8 cellular contexts compared by ENCODE assay signal in genomic region chr7:40133561-40134427, GRCh38. TPM values are rescaled to one million over a fixed set of nuclear protein-coding genes. Genes with fewer than 3 reads are reported as not detected.
DNase-seq lines count a peak whose midpoint lies in the region; ATAC-seq and TF ChIP-seq lines count a peak whose summit lies in the region.

No MANE protein-coding gene starts in this region.

- POLR2A ChIA-PET in WTC11 (lab: Charles Lee), result interaction anchor here (0.6 to 0.9 kb wide), 2 partner anchors 17 to 44 kb away, joined by 3 to 4 read pairs; no protein-coding TSS in a partner anchor

- H3K36me3 Mint-ChIP-seq in WTC11, result peaks cover 2% of the 10 kb centered on the region; the same call in 1 of the 2 replicates

- H3K4me3 ChIP-seq in fibroblast of the aortic adventitia (ENCODE audit: low read depth, low read length), result peak overlapping the region; percentile 89

- H3K27me3 Mint-ChIP-seq in WTC11 (ENCODE audit: low read depth), result peaks cover 14% of the 10 kb centered on the region

- H3K9me3 Mint-ChIP-seq in WTC11, result peaks cover 6% of the 10 kb centered on the region; the same call in 1 of the 2 replicates

- H3K27ac Mint-ChIP-seq in WTC11, result peak overlapping the region; percentile 60; the same call in 1 of the 2 replicates

- H3K4me1 Mint-ChIP-seq in WTC11, result peaks cover 13% of the 10 kb centered on the region

- peak overlapping the region; percentile 90 for H3K4me3 Mint-ChIP-seq in WTC11

- ATAC-seq in HG03520 (IDR thresholded peaks at IDR 0.05; ENCODE audit: unreplicated experiment) (peak; percentile 52), WTC11 (no peak; the same call in 1 of the 2 replicates), omental fat pad (ENCODE audit: low FRiP score) (peak; percentile 76)

- DNase-seq in CD1c-positive myeloid dendritic cell (ENCODE audit: extremely low spot score) (peak; percentile 46), GM19238 (ENCODE audit: insufficient read length, low spot score) (peak; percentile 7), WTC11 (ENCODE audit: low spot score) (peak; percentile 67), fibroblast of the aortic adventitia (ENCODE audit: low read depth) (peak; percentile 29), omental fat pad (ENCODE audit: low spot score) (no peak), DMS153 treated with DMSO at 0.1 percent for 48 hours (lab: John Stamatoyannopoulos, UW; ENCODE audit: unreplicated experiment) (no peak), midbrain (lab: John Stamatoyannopoulos, UW) (no peak)

- CTCF ChIA-PET in WTC11 (lab: Charles Lee), result interaction anchor here (0.6 to 1.5 kb wide), 10 partner anchors 10 to 553 kb away, joined by 3 to 8 read pairs (median 4); no protein-coding TSS in a partner anchor

- no peak for TF ChIP-seq CTCF in WTC11 (IDR thresholded peaks at IDR 0.05)
- no peak for TF ChIP-seq CTCF in fibroblast of the aortic adventitia (IDR thresholded peaks at IDR 0.05; ENCODE audit: insufficient read depth, low read length)
- TF ChIP-seq CTCF in omental fat pad (IDR thresholded peaks at IDR 0.05), result no peak

TF ChIP-seq in WTC11, 78 proteins besides CTCF, POLR2A, EP300 and RAD21:
- no peak for TF ChIP-seq NR1H2 (CRISPR knock-in tag; IDR thresholded peaks at IDR 0.05)
- 0 out of 2 replicates have a peak, but pooled peaks have one; percentile 5 for TF ChIP-seq ZNF423 (CRISPR knock-in tag; IDR thresholded peaks at IDR 0.05)

RNA-seq across cellular contexts. Expression of gene MPLKIP, which starts 0.6 kb away (rescaled TPM):
- 55.4 to 63.0 TPM (median 61.6 TPM) in 3 replicates for total RNA-seq in WTC11 (2021)
- total RNA-seq in fibroblast of the aortic adventitia (ENCODE audit: low replicate concordance), result 9.6 and 18.2 TPM in 2 replicates
- total RNA-seq in omental fat pad, result 10 to 100 TPM; 22.2 to 36.1 (median 32.6) TPM

RNA-seq across cellular contexts. Expression of gene SUGCT, which starts 1.0 kb away (rescaled TPM):
- total RNA-seq in WTC11 (2021) (4.6 to 7.4 TPM (median 7.2 TPM) in 3 replicates), fibroblast of the aortic adventitia (ENCODE audit: low replicate concordance) (1.9 and 6.7 TPM in 2 replicates), omental fat pad (1 to 10 TPM; 1.1 to 3.6 (median 2.6) TPM)

Comparison
In these comparisons a context has a peak if more than half of its experiments do, and no peak if none do; other contexts are left out.
1. DNase-seq: peak in CD1c-positive myeloid dendritic cell (single experiment), GM19238 (single experiment), WTC11 (single experiment) and fibroblast of the aortic adventitia (single experiment); none in omental fat pad (single experiment), DMS153 treated with DMSO at 0.1 percent for 48 hours (single experiment) and midbrain (single experiment).